Comparison of ENCODE assay signal across 11 cellular contexts in the genomic region with DNA sequence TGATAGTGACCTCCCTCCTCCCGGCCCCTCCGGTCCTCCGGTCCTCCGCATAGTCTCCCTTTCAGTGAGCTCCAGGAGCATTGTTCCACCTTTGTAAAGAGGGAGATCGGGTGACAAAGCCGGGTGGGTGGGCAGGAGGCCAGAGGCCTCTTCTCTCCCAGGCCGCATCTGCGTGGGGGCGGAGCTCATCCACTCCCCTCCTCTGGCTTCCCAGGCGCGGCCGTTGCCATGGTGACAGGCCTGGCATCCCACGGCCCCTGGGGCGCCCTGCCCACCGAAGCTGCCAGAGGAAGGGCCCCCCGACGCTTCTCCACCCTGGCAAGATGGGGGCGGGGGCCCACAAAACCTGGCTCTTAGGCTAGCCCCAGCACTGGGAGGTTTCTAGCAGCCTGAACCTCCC. TPM values are rescaled to one million over a fixed set of nuclear protein-coding genes. Genes with fewer than 3 reads are reported as not detected.
A peak's percentile ranks its signal among the peaks of the same experiment; 100 is the strongest.
DNase-seq lines count a peak whose midpoint lies in the region; ATAC-seq, FAIRE-seq and TF ChIP-seq lines count a peak whose summit lies in the region.
"Had no signal": no experiment of that assay in that cellular context is flagged by ENCODE, and none has a peak within 500 bp of the region (broad histone marks: within the 10 kb centered on the region; RNA-seq: fewer than 3 reads in every experiment).

No MANE protein-coding gene starts in this region.

- DNase-seq in COLO668 (lab: John Stamatoyannopoulos, UW; ENCODE audit: unreplicated experiment) (peak; percentile 86), NCI-H1105 (lab: John Stamatoyannopoulos, UW) (peak; percentile 83), NCI-H524 treated with DMSO at 0.1 percent for 48 hours (lab: John Stamatoyannopoulos, UW) (peak; percentile 56), hepatocyte (ENCODE audit: low spot score) (peak; percentile 62), RCC 7860 (ENCODE audit: low spot score) (no peak), mammary epithelial cell (no peak)
- DNase-seq in stimulated activated CD4-positive, alpha-beta T cell treated with anti-CD3 and anti-CD28 coated beads, Interleukin-4, amount 100 ng/mL, for 4 hours, result no peak
- DNase-seq: GDM1 had no signal

- H3K9me2 ChIP-seq in hepatocyte (replicated peaks; ENCODE audit: insufficient read depth), result no peaks in the 10 kb centered on the region

- no peak overlapping the region for H3K9ac ChIP-seq in mammary epithelial cell (ENCODE audit: insufficient read depth, low read length)

- no peak for ATAC-seq in HG02642 (IDR thresholded peaks at IDR 0.05; ENCODE audit: poor library complexity, unreplicated experiment)

- H4K20me1 ChIP-seq in hepatocyte (ENCODE audit: insufficient read depth, poor library complexity, severe bottlenecking), result no peaks in the 10 kb centered on the region
- no peaks in the 10 kb centered on the region for H4K20me1 ChIP-seq in mammary epithelial cell (ENCODE audit: insufficient read depth, low read length)

- peak overlapping the region; percentile 24 for H3K4me2 ChIP-seq in hepatocyte
- no peak overlapping the region for H3K4me2 ChIP-seq in mammary epithelial cell (ENCODE audit: insufficient read depth, low read depth, low read length)

- no peaks in the 10 kb centered on the region for H3K36me3 ChIP-seq in hepatocyte (replicated peaks; ENCODE audit: insufficient read depth, low read depth)
- H3K36me3 ChIP-seq in mammary epithelial cell (ENCODE audit: insufficient read depth, low read length), result no peaks in the 10 kb centered on the region
- H3K36me3 ChIP-seq: thoracic aorta had no signal

- intact Hi-C loops in mammary epithelial cell (cut with micrococcal nuclease), result no loop called here

- H3K27ac ChIP-seq in hepatocyte, result no peak overlapping the region
- H3K27ac ChIP-seq in mammary epithelial cell (ENCODE audit: insufficient read depth, low read depth, low read length), result no peak overlapping the region
- H3K27ac ChIP-seq: thoracic aorta had no signal

- in situ Hi-C loops in mammary epithelial cell (cut with MboI; ENCODE audit: low sequenced_read_pairs in 2 of 2), result no loop called here

- no peak overlapping the region for H2AFZ ChIP-seq in hepatocyte
- H2AFZ ChIP-seq in mammary epithelial cell (ENCODE audit: low read depth, low read length), result no peak overlapping the region

- H3K27me3 ChIP-seq in hepatocyte (no peaks in the 10 kb centered on the region), mammary epithelial cell (ENCODE audit: insufficient read depth, low read length) (no peaks in the 10 kb centered on the region)

- H3K4me1 ChIP-seq in hepatocyte (ENCODE audit: insufficient read depth) (peaks cover 13% of the 10 kb centered on the region), mammary epithelial cell (ENCODE audit: insufficient read depth, low read length) (no peaks in the 10 kb centered on the region)

- FAIRE-seq in RCC 7860 (lab: Jason Lieb, UNC), result no peak

- CTCF ChIA-PET in mammary epithelial cell (lab: Charles Lee; ENCODE audit: low non-redundant PET), result no interaction called here

- H3K4me3 ChIP-seq in hepatocyte, result no peak overlapping the region
- no peak overlapping the region for H3K4me3 ChIP-seq in mammary epithelial cell (replicated peaks in 1 of 3; ENCODE audit: insufficient read depth in 1 of 3, low read depth in 2 of 3, low read length in 3 of 3)
- H3K4me3 ChIP-seq: thoracic aorta had no signal

- no TSS peak for BruUV-seq in mammary epithelial cell (replicated peaks; lab: Mats Ljungman, UMichigan)

- H3K79me2 ChIP-seq in hepatocyte (no peaks in the 10 kb centered on the region), mammary epithelial cell (ENCODE audit: insufficient read depth, low read length) (no peaks in the 10 kb centered on the region)

- TF ChIP-seq CTCF in hepatocyte (IDR thresholded peaks at IDR 0.05; ENCODE audit: poor library complexity), result no peak
- TF ChIP-seq CTCF in mammary epithelial cell (conservative IDR thresholded peaks at IDR 0.05 in 1 of 2, IDR thresholded peaks at IDR 0.05 in 1 of 2; ENCODE audit: extremely low read depth in 1 of 2, insufficient read depth in 1 of 2, low read depth in 1 of 2, low read length in 2 of 2), result no peak

- 49% methylated on average over 14 of the region's 18 CpGs for WGBS in hepatocyte (ENCODE audit: low lambda C conversion rate, missing lambda C conversion rate)
- WGBS in mammary epithelial cell (ENCODE audit: low coverage, missing lambda C conversion rate), result 22% methylated on average over 5 of the region's 18 CpGs

- dilution Hi-C loops in mammary epithelial cell (cut with HindIII; ENCODE audit: low sequenced_read_pairs), result no loop called here

- no peaks in the 10 kb centered on the region for H3K9me3 ChIP-seq in hepatocyte (ENCODE audit: low read depth)
- H3K9me3 ChIP-seq in mammary epithelial cell (replicated peaks; ENCODE audit: insufficient read depth, low read length), result peaks cover 2% of the 10 kb centered on the region
- H3K9me3 ChIP-seq: thoracic aorta had no signal

RNA-seq across cellular contexts. Expression of a gene that starts 4.4 kb away (rescaled TPM):
- total RNA-seq in hepatocyte (0.70 and 1.2 TPM in 2 replicates), mammary epithelial cell (under 1 TPM; 0.33 to 0.71 TPM)
- polyA plus RNA-seq in hepatocyte (2.5 and 2.8 TPM in 2 replicates), mammary epithelial cell (0.20 TPM)
- polyA minus RNA-seq in mammary epithelial cell, result not detected
- total RNA-seq: HT1080 had no signal

Comparison
In these comparisons a context has a peak if more than half of its experiments do, and no peak if none do; other contexts are left out.
1. DNase-seq: peak in COLO668 (single experiment), NCI-H1105 (single experiment), NCI-H524 treated with DMSO at 0.1 percent for 48 hours (single experiment) and hepatocyte (single experiment); none in RCC 7860 (single experiment), mammary epithelial cell (single experiment) and stimulated activated CD4-positive, alpha-beta T cell treated with anti-CD3 and anti-CD28 coated beads, Interleukin-4, amount 100 ng/mL, for 4 hours (0 of 2).